ENCODE assay signal across 19 cellular contexts in genomic region chr10:14600065-14600464, GRCh38.
DNase-seq lines count a peak whose midpoint lies in the region; ATAC-seq and TF ChIP-seq lines count a peak whose summit lies in the region.
"Had no signal": no experiment of that assay in that cellular context is flagged by ENCODE, and none has a peak within 500 bp of the region (broad histone marks: within the 10 kb centered on the region; RNA-seq: fewer than 3 reads in every experiment).

No MANE protein-coding gene starts in this region.

- peaks cover 37 to 67% (median 52%) of the 10 kb centered on the region in 10 experiments for H3K4me1 ChIP-seq in BLaER1 treated with 17β-estradiol and CSF1 and Interleukin-3, amounts not matched to agents 10 nM and 100 nM
- H3K4me1 ChIP-seq in CD8-positive, alpha-beta memory T cell (ENCODE audit: insufficient read depth, low read length), result peaks cover 49% of the 10 kb centered on the region
- H3K4me1 ChIP-seq in mesenchymal stem cell (ENCODE audit: control insufficient read depth, insufficient read depth, low read depth, low read length), result peaks cover 6% of the 10 kb centered on the region
- H3K4me1 ChIP-seq: colonic mucosa had no signal

- no peak for ATAC-seq in activated CD8-positive, alpha-beta T cell treated with anti-CD3 and anti-CD28 coated beads for 36 hours
- ATAC-seq in memory B cell (ENCODE audit: low read depth), result no peak
- ATAC-seq: upper lobe of right lung had no signal

- H3K9me3 ChIP-seq in BLaER1 treated with 17β-estradiol and CSF1 and Interleukin-3, amounts not matched to agents 10 nM and 100 nM (replicated peaks in 1 of 11), result no peaks in the 10 kb centered on the region
- no peaks in the 10 kb centered on the region for H3K9me3 ChIP-seq in CD8-positive, alpha-beta memory T cell (ENCODE audit: low read length)
- H3K9me3 ChIP-seq in mesenchymal stem cell (ENCODE audit: control insufficient read depth, low read length), result no peaks in the 10 kb centered on the region
- H3K9me3 ChIP-seq: colonic mucosa, MG63, upper lobe of right lung had no signal

- H2AK5ac ChIP-seq in mesenchymal stem cell (ENCODE audit: low read length, severe bottlenecking), result no peak overlapping the region

- no peak overlapping the region for H4K8ac ChIP-seq in mesenchymal stem cell (ENCODE audit: low read length)

- H3K27ac ChIP-seq in BLaER1 treated with 17β-estradiol and CSF1 and Interleukin-3, amounts not matched to agents 10 nM and 100 nM, result peak overlapping the region in 6 of 11 experiments; percentile 7 to 98 (median 40); a peak in 9 of 22 replicates
- no peak overlapping the region for H3K27ac ChIP-seq in CD8-positive, alpha-beta memory T cell (ENCODE audit: low read depth, low read length)
- no peak overlapping the region for H3K27ac ChIP-seq in mesenchymal stem cell (ENCODE audit: low read length, poor library complexity, severe bottlenecking)
- H3K27ac ChIP-seq: brain microvascular endothelial cell, colonic mucosa, upper lobe of right lung had no signal

- no peak overlapping the region for H2BK5ac ChIP-seq in mesenchymal stem cell (ENCODE audit: low read depth, low read length, poor library complexity, severe bottlenecking)

- CTCF ChIA-PET in CD8-positive, alpha-beta memory T cell (lab: Charles Lee), result interaction anchor here (1.0 to 1.2 kb wide), 4 partner anchors 10 to 56 kb away, joined by 3 to 7 read pairs (median 4); no protein-coding TSS in a partner anchor
- CTCF ChIA-PET in activated CD8-positive, alpha-beta T cell treated with anti-CD3 and anti-CD28 coated beads for 36 hours (lab: Charles Lee), result interaction anchor here (0.7 to 2.6 kb wide), 5 partner anchors 12 to 223 kb away, joined by 3 to 11 read pairs (median 4); no protein-coding TSS in a partner anchor

- H3K23ac ChIP-seq in mesenchymal stem cell (ENCODE audit: low read length in 2 of 2), result peak overlapping the region in 1 of 2 experiments; percentile 40

- 99% methylated on average over 8 of the region's 8 CpGs for WGBS in mesenchymal stem cell

- no peaks in the 10 kb centered on the region for H3K27me3 ChIP-seq in BLaER1 treated with 17β-estradiol and CSF1 and Interleukin-3, amounts not matched to agents 10 nM and 100 nM
- H3K27me3 ChIP-seq in CD8-positive, alpha-beta memory T cell (ENCODE audit: insufficient read depth, low read length, poor library complexity, severe bottlenecking), result no peaks in the 10 kb centered on the region
- H3K27me3 ChIP-seq in mesenchymal stem cell (ENCODE audit: control insufficient read depth in 1 of 2, insufficient read depth in 1 of 2, low read length in 2 of 2), result no peaks in the 10 kb centered on the region
- H3K27me3 ChIP-seq: brain microvascular endothelial cell, colonic mucosa, MG63, upper lobe of right lung had no signal

- H3K14ac ChIP-seq in mesenchymal stem cell (ENCODE audit: low read length in 2 of 2), result peak overlapping the region in 1 of 2 experiments; percentile 3

- peak overlapping the region in 10 of 11 experiments; percentile 26 to 91 (median 88); a peak in 17 of 22 replicates for H3K4me2 ChIP-seq in BLaER1 treated with 17β-estradiol and CSF1 and Interleukin-3, amounts not matched to agents 10 nM and 100 nM
- no peak overlapping the region for H3K4me2 ChIP-seq in mesenchymal stem cell (ENCODE audit: low read length, poor library complexity, severe bottlenecking)

- peaks cover 80 to 87% (median 86%) of the 10 kb centered on the region in 3 donors for H3K4me1 Mint-ChIP-seq in CD8-positive, alpha-beta memory T cell
- peaks cover 71% of the 10 kb centered on the region for H3K4me1 Mint-ChIP-seq in activated CD8-positive, alpha-beta T cell treated with anti-CD3 and anti-CD28 coated beads for 36 hours (ENCODE audit: low read depth)
- H3K4me1 Mint-ChIP-seq in memory B cell, result peaks cover 60% of the 10 kb centered on the region

- peaks cover 18 to 76% (median 31%) of the 10 kb centered on the region in 3 donors for H3K36me3 Mint-ChIP-seq in CD8-positive, alpha-beta memory T cell
- H3K36me3 Mint-ChIP-seq in activated CD8-positive, alpha-beta T cell treated with anti-CD3 and anti-CD28 coated beads for 36 hours (ENCODE audit: low read depth), result peaks cover 72% of the 10 kb centered on the region
- H3K36me3 Mint-ChIP-seq in memory B cell, result peaks cover 52% of the 10 kb centered on the region

- intact Hi-C loops in activated CD8-positive, alpha-beta T cell treated with anti-CD3 and anti-CD28 coated beads for 36 hours (cut with micrococcal nuclease), result loop anchor here (5.0 kb wide), 1 partner anchor 38 kb away; no protein-coding TSS in a partner anchor

- H3K9me3 Mint-ChIP-seq in CD8-positive, alpha-beta memory T cell, result no peaks in the 10 kb centered on the region
- H3K9me3 Mint-ChIP-seq in activated CD8-positive, alpha-beta T cell treated with anti-CD3 and anti-CD28 coated beads for 36 hours, result no peaks in the 10 kb centered on the region
- no peaks in the 10 kb centered on the region for H3K9me3 Mint-ChIP-seq in memory B cell

- no peak for DNase-seq in CD8-positive, alpha-beta memory T cell
- DNase-seq in activated CD8-positive, alpha-beta T cell treated with anti-CD3 and anti-CD28 coated beads for 36 hours, result no peak
- DNase-seq in memory B cell (ENCODE audit: low spot score in 2 of 2) (no peak), LoVo (ENCODE audit: low spot score) (no peak), MV-4-11 (lab: John Stamatoyannopoulos, UW) (no peak), mesenchymal stem cell (no peak), RPMI8226 (no peak)
- DNase-seq: activated CD4-positive, alpha-beta T cell treated with anti-CD3 and anti-CD28 coated beads for 48 hours; brain microvascular endothelial cell; colonic mucosa; COR-L47; MG63; NCI-H1436 treated with DMSO at 0.1 percent for 48 hours; NCI-H2171; NCI-H526; stimulated activated CD4-positive, alpha-beta T cell treated with anti-CD3 and anti-CD28 coated beads, Interleukin-1b, Interleukin-23, amount 100 ng/mL, for 48 hours; stimulated activated naive CD4-positive, alpha-beta T cell treated with Interleukin-2 at 50 U/mL for 16 hours; upper lobe of right lung had no signal

- H3K4ac ChIP-seq in mesenchymal stem cell (ENCODE audit: low read depth in 1 of 2, low read length in 2 of 2), result no peak overlapping the region

- no peak overlapping the region for H2AFZ ChIP-seq in mesenchymal stem cell (ENCODE audit: low read depth, low read length)

- H3K79me1 ChIP-seq in mesenchymal stem cell (replicated peaks; ENCODE audit: low read length, poor library complexity, severe bottlenecking), result peaks cover 36% of the 10 kb centered on the region

- peaks cover 27 to 84% (median 78%) of the 10 kb centered on the region in 11 experiments for H3K36me3 ChIP-seq in BLaER1 treated with 17β-estradiol and CSF1 and Interleukin-3, amounts not matched to agents 10 nM and 100 nM
- H3K36me3 ChIP-seq in CD8-positive, alpha-beta memory T cell (ENCODE audit: insufficient read depth, low read length), result peaks cover 10% of the 10 kb centered on the region
- peaks cover 0 to 20% of the 10 kb centered on the region in 2 experiments for H3K36me3 ChIP-seq in mesenchymal stem cell (ENCODE audit: control insufficient read depth in 1 of 2, insufficient read depth in 2 of 2, low read depth in 1 of 2, low read length in 2 of 2)
- H3K36me3 ChIP-seq: colonic mucosa had no signal

- H2BK15ac ChIP-seq in mesenchymal stem cell (ENCODE audit: low read depth, poor library complexity, severe bottlenecking), result no peak overlapping the region

- H3K27me3 Mint-ChIP-seq in CD8-positive, alpha-beta memory T cell, result no peaks in the 10 kb centered on the region
- no peaks in the 10 kb centered on the region for H3K27me3 Mint-ChIP-seq in activated CD8-positive, alpha-beta T cell treated with anti-CD3 and anti-CD28 coated beads for 36 hours
- no peaks in the 10 kb centered on the region for H3K27me3 Mint-ChIP-seq in memory B cell

- no peak overlapping the region for H2BK120ac ChIP-seq in mesenchymal stem cell (ENCODE audit: low read depth, low read length)

- H4K20me1 ChIP-seq in BLaER1 treated with 17β-estradiol and CSF1 and Interleukin-3, amounts not matched to agents 10 nM and 100 nM, result peaks cover 18 to 91% (median 88%) of the 10 kb centered on the region in 11 experiments; a peak in 21 of 22 replicates

- H2BK12ac ChIP-seq in mesenchymal stem cell (ENCODE audit: low read length in 2 of 2), result peak overlapping the region in 1 of 2 experiments; percentile 42

- no peak overlapping the region for H4K91ac ChIP-seq in mesenchymal stem cell (ENCODE audit: low read length)

- POLR2A ChIA-PET in CD8-positive, alpha-beta memory T cell (lab: Charles Lee), result no interaction called here
- POLR2A ChIA-PET in activated CD8-positive, alpha-beta T cell treated with anti-CD3 and anti-CD28 coated beads for 36 hours (lab: Charles Lee), result interaction anchor here (0.6 to 3.7 kb wide), 13 partner anchors 7 to 238 kb away, joined by 3 to 19 read pairs (median 4); partner anchors contain the start of genes CDNF, HSPA14 and MSANTD7

- 0 out of 20 replicates have a peak overlapping the region, but pooled peaks of 1 of the 10 experiments have one; percentile 92 for H3K4me3 ChIP-seq in BLaER1 treated with 17β-estradiol and CSF1 and Interleukin-3, amounts not matched to agents 10 nM and 100 nM
- no peak overlapping the region for H3K4me3 ChIP-seq in CD8-positive, alpha-beta memory T cell (ENCODE audit: low read length)
- no peak overlapping the region for H3K4me3 ChIP-seq in mesenchymal stem cell (ENCODE audit: insufficient read depth in 1 of 2, low read depth in 1 of 2, low read length in 2 of 2)
- H3K4me3 ChIP-seq: colonic mucosa, MG63, upper lobe of right lung had no signal

- peak overlapping the region in 1 of 2 experiments; percentile 19 for H3K18ac ChIP-seq in mesenchymal stem cell (ENCODE audit: low read depth in 1 of 2, low read length in 2 of 2)

- H3K9ac ChIP-seq in BLaER1 treated with 17β-estradiol and CSF1 and Interleukin-3, amounts not matched to agents 10 nM and 100 nM, result peak overlapping the region in 3 of 11 experiments; percentile 5 to 43 (median 43); a peak in 3 of 22 replicates
- H3K9ac ChIP-seq in mesenchymal stem cell (ENCODE audit: low read length), result no peak overlapping the region

- no peak for TF ChIP-seq CTCF in activated CD8-positive, alpha-beta T cell treated with anti-CD3 and anti-CD28 coated beads for 36 hours (IDR thresholded peaks at IDR 0.05)

- peak overlapping the region; percentile 83 to 99 (median 90) for H3K27ac Mint-ChIP-seq in CD8-positive, alpha-beta memory T cell
- peak overlapping the region; percentile 24 for H3K27ac Mint-ChIP-seq in activated CD8-positive, alpha-beta T cell treated with anti-CD3 and anti-CD28 coated beads for 36 hours
- H3K27ac Mint-ChIP-seq in memory B cell, result peak overlapping the region; percentile 32

- peak overlapping the region in 4 of 7 donors; percentile 24 to 60 (median 36) for H3K4me3 Mint-ChIP-seq in CD8-positive, alpha-beta memory T cell
- no peak overlapping the region for H3K4me3 Mint-ChIP-seq in activated CD8-positive, alpha-beta T cell treated with anti-CD3 and anti-CD28 coated beads for 36 hours
- no peak overlapping the region for H3K4me3 Mint-ChIP-seq in memory B cell

Comparison
In these comparisons a context has a peak if more than half of its experiments do, and no peak if none do; other contexts are left out.
1. H3K27ac ChIP-seq: peak in BLaER1 treated with 17β-estradiol and CSF1 and Interleukin-3, amounts not matched to agents 10 nM and 100 nM (6 of 11); none in CD8-positive, alpha-beta memory T cell (single experiment) and mesenchymal stem cell (single experiment).
2. H3K27ac Mint-ChIP-seq: peak in every context shown above with its lines; median percentile 90 in CD8-positive, alpha-beta memory T cell; 32 in memory B cell; 24 in activated CD8-positive, alpha-beta T cell treated with anti-CD3 and anti-CD28 coated beads for 36 hours.
3. H3K4me3 Mint-ChIP-seq: peak in CD8-positive, alpha-beta memory T cell (4 of 7); none in activated CD8-positive, alpha-beta T cell treated with anti-CD3 and anti-CD28 coated beads for 36 hours (single experiment) and memory B cell (single experiment).